ENCODE assay signal across 8 cellular contexts in genomic region chr9:114396558-114397218, GRCh38. TPM values are rescaled to one million over a fixed set of nuclear protein-coding genes. Genes with fewer than 3 reads are reported as not detected.
DNase-seq lines count a peak whose midpoint lies in the region; ATAC-seq and TF ChIP-seq lines count a peak whose summit lies in the region.

No MANE protein-coding gene starts in this region.

- no peak for ATAC-seq in aorta (ENCODE audit: low FRiP score)

- H3K36me3 Mint-ChIP-seq in progenitor cell of endocrine pancreas (ENCODE audit: insufficient read depth) = no peaks in the 10 kb centered on the region

- no peaks in the 10 kb centered on the region for H3K9me3 Mint-ChIP-seq in progenitor cell of endocrine pancreas (ENCODE audit: low read depth)

- H3K4me3 Mint-ChIP-seq in progenitor cell of endocrine pancreas (ENCODE audit: low read depth) = peak overlapping the region; percentile 86

- H3K27ac ChIP-seq in duodenal mucosa (ENCODE audit: low read depth, low read length) (no peak overlapping the region), aorta (ENCODE audit: low read depth in 1 of 2, low read length in 2 of 2) (peak overlapping the region in 1 of 2 donors; percentile 58)

- H3K9me3 ChIP-seq in duodenal mucosa (ENCODE audit: control insufficient read depth in 1 of 2, low read length in 2 of 2) (no peaks in the 10 kb centered on the region), aorta (ENCODE audit: control insufficient read depth, low read length) (no peaks in the 10 kb centered on the region)

- 41 to 44% methylated on average over 16 of the region's 16 CpGs for WGBS in aorta, 2 donors

- no peaks in the 10 kb centered on the region for H3K36me3 ChIP-seq in duodenal mucosa (ENCODE audit: control insufficient read depth in 1 of 2, insufficient read depth in 2 of 2, low read length in 2 of 2)
- H3K36me3 ChIP-seq in aorta (ENCODE audit: control insufficient read depth in 1 of 2, insufficient read depth in 2 of 2, low read length in 1 of 2) = no peaks in the 10 kb centered on the region

- H3K27me3 ChIP-seq in duodenal mucosa (ENCODE audit: control insufficient read depth in 1 of 2, insufficient read depth in 2 of 2, low read length in 2 of 2) (no peaks in the 10 kb centered on the region), aorta (ENCODE audit: control insufficient read depth in 1 of 2, insufficient read depth in 2 of 2, low read length in 1 of 2) (no peaks in the 10 kb centered on the region)

- peak overlapping the region in 1 of 2 donors; percentile 43 for H3K9ac ChIP-seq in duodenal mucosa (ENCODE audit: low read depth in 1 of 2, low read length in 2 of 2)

- H3K4me1 ChIP-seq in duodenal mucosa (ENCODE audit: control insufficient read depth in 1 of 2, insufficient read depth in 2 of 2, low read length in 2 of 2) (peaks cover 42 to 46% of the 10 kb centered on the region in 2 donors), aorta (ENCODE audit: control insufficient read depth in 1 of 2, insufficient read depth in 2 of 2, low read length in 2 of 2) (peaks cover 0 to 2% of the 10 kb centered on the region in 2 donors)

- DNase-seq in ELF-1 (ENCODE audit: low read depth, low spot score) = peak; percentile 72
- peak; percentile 12 for DNase-seq in NCI-H2171 (lab: John Stamatoyannopoulos, UW)
- no peak for DNase-seq in progenitor cell of endocrine pancreas (ENCODE audit: low spot score, unreplicated experiment)
- no peak for DNase-seq in aorta
- no peak for DNase-seq in NCI-H2196 treated with DMSO at 0.1 percent for 48 hours (lab: John Stamatoyannopoulos, UW; ENCODE audit: unreplicated experiment)
- no peak for DNase-seq in ureter (ENCODE audit: low spot score)
- no peak for DNase-seq in SW 1271 (lab: John Stamatoyannopoulos, UW)

- no peak overlapping the region for H3K27ac Mint-ChIP-seq in progenitor cell of endocrine pancreas

- peaks cover 18% of the 10 kb centered on the region for H3K4me1 Mint-ChIP-seq in progenitor cell of endocrine pancreas (ENCODE audit: low read depth)

- H3K4me3 ChIP-seq in duodenal mucosa (ENCODE audit: low read depth in 1 of 2, low read length in 2 of 2) (peak overlapping the region; percentile 88 to 91), aorta (ENCODE audit: low read length in 2 of 2) (no peak overlapping the region)

- H3K27me3 Mint-ChIP-seq in progenitor cell of endocrine pancreas = peaks cover 3% of the 10 kb centered on the region

- no peak for TF ChIP-seq CTCF in progenitor cell of endocrine pancreas (IDR thresholded peaks at IDR 0.05; ENCODE audit: unreplicated experiment)

- intact Hi-C loops in aorta (cut with DNase I) = no loop called here

RNA-seq across cellular contexts. Expression of gene AKNA, which starts 8.9 kb away (rescaled TPM):
- total RNA-seq in progenitor cell of endocrine pancreas = 19.3 and 24.6 TPM in 2 replicates
- total RNA-seq in aorta = 10 to 100 TPM; 36.5 to 56.0 TPM
- polyA plus RNA-seq in aorta = 10 to 100 TPM; 11.9 to 27.5 TPM
- 68.1 TPM for total RNA-seq in ureter

Comparison
In these comparisons a context has a peak if more than half of its experiments do, and no peak if none do; other contexts are left out.
1. DNase-seq: peak in ELF-1 (single experiment) and NCI-H2171 (single experiment); none in progenitor cell of endocrine pancreas (single experiment), aorta (0 of 2), NCI-H2196 treated with DMSO at 0.1 percent for 48 hours (single experiment), ureter (single experiment) and SW 1271 (0 of 2).
2. H3K4me3 ChIP-seq: peak in duodenal mucosa (2 of 2); none in aorta (0 of 2).